In the genomic region with DNA sequence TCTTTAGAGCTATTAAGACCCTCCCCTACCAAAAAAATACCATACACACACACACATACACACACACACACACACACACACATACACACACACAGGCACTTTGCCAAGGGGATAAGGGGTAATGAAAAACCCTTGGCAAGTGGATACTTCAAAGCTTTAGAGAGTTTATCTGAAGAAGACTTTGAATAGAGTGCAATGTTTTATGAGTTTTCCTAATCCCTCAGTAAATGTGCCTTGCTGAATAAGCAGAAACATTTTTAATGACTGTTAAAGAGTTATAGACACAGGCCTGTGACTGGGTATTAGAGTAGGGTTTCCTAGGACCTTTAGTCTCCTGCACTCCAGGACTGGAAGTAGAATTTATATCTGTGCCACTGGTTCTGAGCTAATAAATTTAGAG, we compare ENCODE assay signal across 16 cellular contexts.
DNase-seq lines count a peak whose midpoint lies in the region; ATAC-seq and TF ChIP-seq lines count a peak whose summit lies in the region.
"Had no signal": no experiment of that assay in that cellular context is flagged by ENCODE, and none has a peak within 500 bp of the region (broad histone marks: within the 10 kb centered on the region; RNA-seq: fewer than 3 reads in every experiment).

No MANE protein-coding gene starts in this region.

- TF ChIP-seq CTCF in Caco-2 (IDR thresholded peaks at IDR 0.05; ENCODE audit: insufficient read depth in 1 of 2, low read depth in 1 of 2, low read length in 1 of 2, severe bottlenecking in 1 of 2, unreplicated experiment in 1 of 2) (no peak), ascending aorta (IDR thresholded peaks at IDR 0.05) (no peak)

- H3K4me1 Mint-ChIP-seq in Caco-2 (ENCODE audit: low read depth, unreplicated experiment): peaks cover 49% of the 10 kb centered on the region
- H3K4me1 Mint-ChIP-seq: CD8-positive, alpha-beta memory T cell had no signal

- ATAC-seq in HG03469 (IDR thresholded peaks at IDR 0.05; ENCODE audit: unreplicated experiment) (no peak), HG03139 (IDR thresholded peaks at IDR 0.05; ENCODE audit: unreplicated experiment) (no peak)

- H3K27ac ChIP-seq in ascending aorta: peak overlapping the region; percentile 73 to 75

- POLR2A ChIA-PET in Caco-2 (lab: Charles Lee): interaction anchor here (0.6 to 1.1 kb wide), 2 partner anchors 27 to 890 kb away, joined by 4 to 5 read pairs; no protein-coding TSS in a partner anchor
- POLR2A ChIA-PET in HEK293T (lab: Yijun Ruan, JAX): interaction anchor here (0.7 to 2.1 kb wide), 12 partner anchors 10 to 324 kb away, joined by 3 to 9 read pairs (median 4); partner anchors contain the start of gene GATA6

- peaks cover 14% of the 10 kb centered on the region for H3K9me3 ChIP-seq in Caco-2
- no peaks in the 10 kb centered on the region for H3K9me3 ChIP-seq in ascending aorta
- H3K9me3 ChIP-seq: BE2C had no signal

- H3K9me3 Mint-ChIP-seq in Caco-2 (ENCODE audit: unreplicated experiment): peaks cover 24% of the 10 kb centered on the region

- H3K27me3 Mint-ChIP-seq in Caco-2 (ENCODE audit: insufficient read depth, unreplicated experiment): no peaks in the 10 kb centered on the region

- BruUV-seq in Caco-2 (replicated peaks; lab: Mats Ljungman, UMichigan): no TSS peak

- no peaks in the 10 kb centered on the region for H3K36me3 Mint-ChIP-seq in Caco-2 (ENCODE audit: insufficient read depth, unreplicated experiment)

- H3K36me3 ChIP-seq in Caco-2 (ENCODE audit: control insufficient read depth, insufficient read depth, low read length) (no peaks in the 10 kb centered on the region), ascending aorta (no peaks in the 10 kb centered on the region)
- H3K36me3 ChIP-seq: BE2C, MG63 had no signal

- CTCF ChIA-PET in Caco-2 (lab: Charles Lee): interaction anchor here (0.8 to 1.7 kb wide), 3 partner anchors 27 to 70 kb away, joined by 3 to 6 read pairs (median 4); no protein-coding TSS in a partner anchor
- CTCF ChIA-PET in HEK293T (lab: Yijun Ruan, JAX): interaction anchor here (0.6 to 1.6 kb wide), 8 partner anchors 11 to 100 kb away, joined by 3 to 5 read pairs (median 4); no protein-coding TSS in a partner anchor

- intact Hi-C loops in Caco-2 (cut with micrococcal nuclease; ENCODE audit: unreplicated experiment): loop anchor here (10.0 kb wide), 2 partner anchors 68 to 498 kb away; no protein-coding TSS in a partner anchor
- intact Hi-C loops in ascending aorta (cut with DNase I): loop anchor here (5.0 kb wide), 1 partner anchor 64 kb away; no protein-coding TSS in a partner anchor

- H3K27me3 ChIP-seq in Caco-2 (replicated peaks; ENCODE audit: control insufficient read depth, insufficient read depth, low read length): no peaks in the 10 kb centered on the region
- no peaks in the 10 kb centered on the region for H3K27me3 ChIP-seq in ascending aorta
- H3K27me3 ChIP-seq: BE2C, MG63 had no signal

- peak; percentile 53 to 54 for DNase-seq in Caco-2
- DNase-seq in HEK293T (ENCODE audit: extremely low spot score): no peak
- no peak for DNase-seq in ascending aorta (ENCODE audit: low spot score in 2 of 2)
- DNase-seq in renal cortical epithelial cell (ENCODE audit: low read depth): peak; percentile 10
- no peak for DNase-seq in NCI-H2081 treated with DMSO at 0.1 percent for 48 hours (lab: John Stamatoyannopoulos, UW)
- DNase-seq: BE2C; CD8-positive, alpha-beta memory T cell; H7; KBM-7; MG63; NCI-H1930; NCI-H2171 treated with DMSO at 0.1 percent for 48 hours; NCI-H774; SHP77 had no signal

- no peak overlapping the region for H3K4me3 ChIP-seq in Caco-2 (ENCODE audit: low read depth, low read length)
- H3K4me3 ChIP-seq in ascending aorta: no peak overlapping the region
- H3K4me3 ChIP-seq: MG63 had no signal

- H3K4me3 Mint-ChIP-seq in Caco-2 (ENCODE audit: unreplicated experiment): peak overlapping the region; percentile 19
- H3K4me3 Mint-ChIP-seq: CD8-positive, alpha-beta memory T cell had no signal

- peaks cover 48% of the 10 kb centered on the region for H3K4me1 ChIP-seq in Caco-2
- H3K4me1 ChIP-seq in ascending aorta: peaks cover 5 to 21% of the 10 kb centered on the region in 2 donors
- H3K4me1 ChIP-seq: BE2C had no signal

- peak overlapping the region; percentile 76 for H3K27ac Mint-ChIP-seq in Caco-2 (ENCODE audit: unreplicated experiment)
- H3K27ac Mint-ChIP-seq: CD8-positive, alpha-beta memory T cell had no signal

TF ChIP-seq in HEK293T, 16 proteins besides CTCF, POLR2A, EP300 and RAD21:
- TF ChIP-seq CTBP1 (IDR thresholded peaks at IDR 0.05; ENCODE audit: borderline replicate concordance) (peak; percentile 56; the same call in 1 of the 2 replicates), FOXM1 (IDR thresholded peaks at IDR 0.05; ENCODE audit: borderline replicate concordance) (no peak)

Comparison
In these comparisons a context has a peak if more than half of its experiments do, and no peak if none do; other contexts are left out.
1. DNase-seq: peak in Caco-2 (2 of 2) and renal cortical epithelial cell (single experiment); none in HEK293T (single experiment), ascending aorta (0 of 2) and NCI-H2081 treated with DMSO at 0.1 percent for 48 hours (single experiment).